In genomic region chr11:27239305-27239942, GRCh38 we compare ENCODE assay signal across 1 cellular context.
TF ChIP-seq lines count a peak whose summit lies in the region.

No MANE protein-coding gene starts in this region.

TF ChIP-seq in WTC11, 78 proteins besides CTCF, POLR2A, EP300 and RAD21 (continued from another document):
- TF ChIP-seq NFYB (CRISPR knock-in tag; conservative IDR thresholded peaks at IDR 0.05; ENCODE audit: low read depth), result no peak
- no peak for TF ChIP-seq OVOL2 (CRISPR knock-in tag; IDR thresholded peaks at IDR 0.05; ENCODE audit: borderline replicate concordance)
- TF ChIP-seq ATF2 (CRISPR knock-in tag; IDR thresholded peaks at IDR 0.05; ENCODE audit: borderline replicate concordance, low read depth), result no peak
- no peak for TF ChIP-seq FOXP1 (CRISPR knock-in tag; IDR thresholded peaks at IDR 0.05; ENCODE audit: borderline replicate concordance)
- TF ChIP-seq ETV6 (CRISPR knock-in tag; IDR thresholded peaks at IDR 0.05), result no peak
- no peak for TF ChIP-seq AR (CRISPR knock-in tag; IDR thresholded peaks at IDR 0.05)
- no peak for TF ChIP-seq MAX (CRISPR knock-in tag; IDR thresholded peaks at IDR 0.05)
